In the genomic region with DNA sequence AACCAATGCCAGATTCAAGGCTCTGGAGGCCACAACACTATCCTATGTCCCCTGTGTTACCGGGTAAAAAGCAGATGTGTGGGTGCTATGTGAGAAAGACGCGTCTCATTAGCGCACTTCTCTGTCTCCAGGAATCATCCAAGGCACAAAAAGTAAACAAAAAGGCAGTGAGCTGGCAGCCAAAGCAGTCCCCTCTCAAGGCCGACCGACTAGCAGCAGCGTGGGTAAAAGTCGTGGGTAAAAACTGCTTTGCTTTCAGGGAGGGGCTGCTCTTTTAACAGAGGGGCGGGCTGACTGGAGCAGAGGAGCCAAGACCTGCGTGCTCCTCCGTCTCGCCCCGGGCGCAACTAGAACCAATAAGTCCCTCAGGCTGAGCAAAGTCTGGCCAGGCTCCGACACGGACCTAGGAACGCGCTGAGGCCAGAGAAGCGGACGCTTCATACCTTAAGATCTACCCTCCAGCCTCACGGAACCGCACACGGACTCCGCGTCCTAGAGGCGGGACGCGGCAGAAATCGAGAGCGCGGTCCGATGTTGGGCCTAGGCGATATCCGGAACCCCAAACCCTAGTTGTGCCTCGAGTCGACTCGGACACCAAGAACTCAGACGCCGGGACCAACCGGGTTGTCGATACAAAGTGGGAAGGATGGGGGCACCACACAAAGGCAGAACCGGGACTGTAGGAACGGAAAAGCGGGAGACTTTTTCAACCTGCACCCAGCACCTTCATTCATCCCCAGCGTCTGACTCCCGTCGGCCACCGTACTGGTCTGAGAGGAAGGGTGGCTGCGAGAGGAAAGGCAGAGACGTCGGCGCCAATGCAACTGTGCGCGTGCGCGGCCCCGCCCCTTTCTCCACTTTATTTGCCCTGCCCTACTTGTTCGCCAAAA, we compare ENCODE assay signal across 1 cellular context.
TF ChIP-seq lines count a peak whose summit lies in the region.

A gene with protein sequence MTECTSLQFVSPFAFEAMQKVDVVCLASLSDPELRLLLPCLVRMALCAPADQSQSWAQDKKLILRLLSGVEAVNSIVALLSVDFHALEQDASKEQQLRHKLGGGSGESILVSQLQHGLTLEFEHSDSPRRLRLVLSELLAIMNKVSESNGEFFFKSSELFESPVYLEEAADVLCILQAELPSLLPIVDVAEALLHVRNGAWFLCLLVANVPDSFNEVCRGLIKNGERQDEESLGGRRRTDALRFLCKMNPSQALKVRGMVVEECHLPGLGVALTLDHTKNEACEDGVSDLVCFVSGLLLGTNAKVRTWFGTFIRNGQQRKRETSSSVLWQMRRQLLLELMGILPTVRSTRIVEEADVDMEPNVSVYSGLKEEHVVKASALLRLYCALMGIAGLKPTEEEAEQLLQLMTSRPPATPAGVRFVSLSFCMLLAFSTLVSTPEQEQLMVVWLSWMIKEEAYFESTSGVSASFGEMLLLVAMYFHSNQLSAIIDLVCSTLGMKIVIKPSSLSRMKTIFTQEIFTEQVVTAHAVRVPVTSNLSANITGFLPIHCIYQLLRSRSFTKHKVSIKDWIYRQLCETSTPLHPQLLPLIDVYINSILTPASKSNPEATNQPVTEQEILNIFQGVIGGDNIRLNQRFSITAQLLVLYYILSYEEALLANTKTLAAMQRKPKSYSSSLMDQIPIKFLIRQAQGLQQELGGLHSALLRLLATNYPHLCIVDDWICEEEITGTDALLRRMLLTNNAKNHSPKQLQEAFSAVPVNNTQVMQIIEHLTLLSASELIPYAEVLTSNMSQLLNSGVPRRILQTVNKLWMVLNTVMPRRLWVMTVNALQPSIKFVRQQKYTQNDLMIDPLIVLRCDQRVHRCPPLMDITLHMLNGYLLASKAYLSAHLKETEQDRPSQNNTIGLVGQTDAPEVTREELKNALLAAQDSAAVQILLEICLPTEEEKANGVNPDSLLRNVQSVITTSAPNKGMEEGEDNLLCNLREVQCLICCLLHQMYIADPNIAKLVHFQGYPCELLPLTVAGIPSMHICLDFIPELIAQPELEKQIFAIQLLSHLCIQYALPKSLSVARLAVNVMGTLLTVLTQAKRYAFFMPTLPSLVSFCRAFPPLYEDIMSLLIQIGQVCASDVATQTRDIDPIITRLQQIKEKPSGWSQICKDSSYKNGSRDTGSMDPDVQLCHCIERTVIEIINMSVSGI (minus strand): TSS at position 772 of the 890 bp plus-strand sequence. CDS start 1,338 bp downstream, outside the sequence.

TF ChIP-seq in HepG2, 621 proteins besides CTCF, POLR2A, EP300 and RAD21 (continued from another document and continues in another):
- TF ChIP-seq ZBTB21 (CRISPR knock-in tag; IDR thresholded peaks at IDR 0.05) = peak; percentile 54; the same call in 1 of the 2 replicates
- TF ChIP-seq, protein P1, sequence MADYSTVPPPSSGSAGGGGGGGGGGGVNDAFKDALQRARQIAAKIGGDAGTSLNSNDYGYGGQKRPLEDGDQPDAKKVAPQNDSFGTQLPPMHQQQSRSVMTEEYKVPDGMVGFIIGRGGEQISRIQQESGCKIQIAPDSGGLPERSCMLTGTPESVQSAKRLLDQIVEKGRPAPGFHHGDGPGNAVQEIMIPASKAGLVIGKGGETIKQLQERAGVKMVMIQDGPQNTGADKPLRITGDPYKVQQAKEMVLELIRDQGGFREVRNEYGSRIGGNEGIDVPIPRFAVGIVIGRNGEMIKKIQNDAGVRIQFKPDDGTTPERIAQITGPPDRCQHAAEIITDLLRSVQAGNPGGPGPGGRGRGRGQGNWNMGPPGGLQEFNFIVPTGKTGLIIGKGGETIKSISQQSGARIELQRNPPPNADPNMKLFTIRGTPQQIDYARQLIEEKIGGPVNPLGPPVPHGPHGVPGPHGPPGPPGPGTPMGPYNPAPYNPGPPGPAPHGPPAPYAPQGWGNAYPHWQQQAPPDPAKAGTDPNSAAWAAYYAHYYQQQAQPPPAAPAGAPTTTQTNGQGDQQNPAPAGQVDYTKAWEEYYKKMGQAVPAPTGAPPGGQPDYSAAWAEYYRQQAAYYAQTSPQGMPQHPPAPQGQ (CRISPR knock-in tag; IDR thresholded peaks at IDR 0.05; ENCODE audit: borderline replicate concordance) = no peak; the same call in 1 of the 2 replicates
- TF ChIP-seq, protein P2, sequence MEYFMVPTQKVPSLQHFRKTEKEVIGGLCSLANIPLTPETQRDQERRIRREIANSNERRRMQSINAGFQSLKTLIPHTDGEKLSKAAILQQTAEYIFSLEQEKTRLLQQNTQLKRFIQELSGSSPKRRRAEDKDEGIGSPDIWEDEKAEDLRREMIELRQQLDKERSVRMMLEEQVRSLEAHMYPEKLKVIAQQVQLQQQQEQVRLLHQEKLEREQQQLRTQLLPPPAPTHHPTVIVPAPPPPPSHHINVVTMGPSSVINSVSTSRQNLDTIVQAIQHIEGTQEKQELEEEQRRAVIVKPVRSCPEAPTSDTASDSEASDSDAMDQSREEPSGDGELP (IDR thresholded peaks at IDR 0.05; ENCODE audit: borderline replicate concordance, low read depth) = 0 out of 2 replicates have a peak, but pooled peaks have one; percentile 5
- no peak for TF ChIP-seq ZNF207 (IDR thresholded peaks at IDR 0.05; ENCODE audit: borderline replicate concordance)
- TF ChIP-seq DNMT3B (CRISPR knock-in tag; conservative IDR thresholded peaks at IDR 0.05) = 0 out of 2 replicates have a peak, but pooled peaks have one; percentile 81
- TF ChIP-seq DPF2 (CRISPR knock-in tag; IDR thresholded peaks at IDR 0.05; ENCODE audit: borderline replicate concordance, low read depth) = no peak
- no peak for TF ChIP-seq SOX6 (IDR thresholded peaks at IDR 0.05)
- TF ChIP-seq SOX6 (CRISPR knock-in tag; IDR thresholded peaks at IDR 0.05) = peak; percentile 63; the same call in 1 of the 2 replicates
- 0 out of 2 replicates have a peak, but pooled peaks have one; percentile 84 for TF ChIP-seq ZNF138 (CRISPR knock-in tag; IDR thresholded peaks at IDR 0.05; ENCODE audit: low read depth)
- peak; percentile 97 for TF ChIP-seq KDM5A (IDR thresholded peaks at IDR 0.05; ENCODE audit: borderline replicate concordance, low read length)
- peak; percentile 82; the same call in 1 of the 2 replicates for TF ChIP-seq ZBTB1 (CRISPR knock-in tag; IDR thresholded peaks at IDR 0.05; ENCODE audit: borderline replicate concordance)
- TF ChIP-seq ZKSCAN8 (CRISPR knock-in tag; IDR thresholded peaks at IDR 0.05; ENCODE audit: borderline replicate concordance) = no peak
- TF ChIP-seq, protein P3, sequence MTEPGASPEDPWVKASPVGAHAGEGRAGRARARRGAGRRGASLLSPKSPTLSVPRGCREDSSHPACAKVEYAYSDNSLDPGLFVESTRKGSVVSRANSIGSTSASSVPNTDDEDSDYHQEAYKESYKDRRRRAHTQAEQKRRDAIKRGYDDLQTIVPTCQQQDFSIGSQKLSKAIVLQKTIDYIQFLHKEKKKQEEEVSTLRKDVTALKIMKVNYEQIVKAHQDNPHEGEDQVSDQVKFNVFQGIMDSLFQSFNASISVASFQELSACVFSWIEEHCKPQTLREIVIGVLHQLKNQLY (CRISPR knock-in tag; IDR thresholded peaks at IDR 0.05) = no peak
- TF ChIP-seq, protein P4, sequence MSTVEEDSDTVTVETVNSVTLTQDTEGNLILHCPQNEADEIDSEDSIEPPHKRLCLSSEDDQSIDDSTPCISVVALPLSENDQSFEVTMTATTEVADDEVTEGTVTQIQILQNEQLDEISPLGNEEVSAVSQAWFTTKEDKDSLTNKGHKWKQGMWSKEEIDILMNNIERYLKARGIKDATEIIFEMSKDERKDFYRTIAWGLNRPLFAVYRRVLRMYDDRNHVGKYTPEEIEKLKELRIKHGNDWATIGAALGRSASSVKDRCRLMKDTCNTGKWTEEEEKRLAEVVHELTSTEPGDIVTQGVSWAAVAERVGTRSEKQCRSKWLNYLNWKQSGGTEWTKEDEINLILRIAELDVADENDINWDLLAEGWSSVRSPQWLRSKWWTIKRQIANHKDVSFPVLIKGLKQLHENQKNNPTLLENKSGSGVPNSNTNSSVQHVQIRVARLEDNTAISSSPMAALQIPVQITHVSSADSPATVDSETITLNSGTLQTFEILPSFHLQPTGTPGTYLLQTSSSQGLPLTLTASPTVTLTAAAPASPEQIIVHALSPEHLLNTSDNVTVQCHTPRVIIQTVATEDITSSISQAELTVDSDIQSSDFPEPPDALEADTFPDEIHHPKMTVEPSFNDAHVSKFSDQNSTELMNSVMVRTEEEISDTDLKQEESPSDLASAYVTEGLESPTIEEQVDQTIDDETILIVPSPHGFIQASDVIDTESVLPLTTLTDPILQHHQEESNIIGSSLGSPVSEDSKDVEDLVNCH (CRISPR knock-in tag; IDR thresholded peaks at IDR 0.05) = no peak
- TF ChIP-seq, protein P5, sequence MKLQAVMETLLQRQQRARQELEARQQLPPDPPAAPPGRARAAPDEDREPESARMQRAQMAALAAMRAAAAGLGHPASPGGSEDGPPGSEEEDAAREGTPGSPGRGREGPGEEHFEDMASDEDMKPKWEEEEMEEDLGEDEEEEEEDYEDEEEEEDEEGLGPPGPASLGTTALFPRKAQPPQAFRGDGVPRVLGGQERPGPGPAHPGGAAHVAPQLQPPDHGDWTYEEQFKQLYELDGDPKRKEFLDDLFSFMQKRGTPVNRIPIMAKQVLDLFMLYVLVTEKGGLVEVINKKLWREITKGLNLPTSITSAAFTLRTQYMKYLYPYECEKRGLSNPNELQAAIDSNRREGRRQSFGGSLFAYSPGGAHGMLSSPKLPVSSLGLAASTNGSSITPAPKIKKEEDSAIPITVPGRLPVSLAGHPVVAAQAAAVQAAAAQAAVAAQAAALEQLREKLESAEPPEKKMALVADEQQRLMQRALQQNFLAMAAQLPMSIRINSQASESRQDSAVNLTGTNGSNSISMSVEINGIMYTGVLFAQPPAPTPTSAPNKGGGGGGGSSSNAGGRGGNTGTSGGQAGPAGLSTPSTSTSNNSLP (IDR thresholded peaks at IDR 0.05; ENCODE audit: low read depth, low read length) = no peak
- TF ChIP-seq MAFF (IDR thresholded peaks at IDR 0.05; ENCODE audit: low read depth, low read length) = no peak
- TF ChIP-seq MAF1 (CRISPR knock-in tag; IDR thresholded peaks at IDR 0.05; ENCODE audit: borderline replicate concordance) = no peak; the same call in 1 of the 2 replicates
- TF ChIP-seq, protein P6, sequence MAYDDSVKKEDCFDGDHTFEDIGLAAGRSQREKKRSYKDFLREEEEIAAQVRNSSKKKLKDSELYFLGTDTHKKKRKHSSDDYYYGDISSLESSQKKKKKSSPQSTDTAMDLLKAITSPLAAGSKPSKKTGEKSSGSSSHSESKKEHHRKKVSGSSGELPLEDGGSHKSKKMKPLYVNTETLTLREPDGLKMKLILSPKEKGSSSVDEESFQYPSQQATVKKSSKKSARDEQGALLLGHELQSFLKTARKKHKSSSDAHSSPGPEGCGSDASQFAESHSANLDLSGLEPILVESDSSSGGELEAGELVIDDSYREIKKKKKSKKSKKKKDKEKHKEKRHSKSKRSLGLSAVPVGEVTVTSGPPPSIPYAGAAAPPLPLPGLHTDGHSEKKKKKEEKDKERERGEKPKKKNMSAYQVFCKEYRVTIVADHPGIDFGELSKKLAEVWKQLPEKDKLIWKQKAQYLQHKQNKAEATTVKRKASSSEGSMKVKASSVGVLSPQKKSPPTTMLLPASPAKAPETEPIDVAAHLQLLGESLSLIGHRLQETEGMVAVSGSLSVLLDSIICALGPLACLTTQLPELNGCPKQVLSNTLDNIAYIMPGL (CRISPR knock-in tag; IDR thresholded peaks at IDR 0.05; ENCODE audit: borderline replicate concordance in 1 of 2, low read depth in 1 of 2) = peak; percentile 96 to 100
- TF ChIP-seq TBX2 (CRISPR knock-in tag; IDR thresholded peaks at IDR 0.05; ENCODE audit: borderline replicate concordance) = peak; percentile 87; the same call in 1 of the 2 replicates
- no peak for TF ChIP-seq ZNF562 (CRISPR knock-in tag; IDR thresholded peaks at IDR 0.05; ENCODE audit: borderline replicate concordance)
- TF ChIP-seq RBAK (CRISPR knock-in tag; IDR thresholded peaks at IDR 0.05) = no peak
- TF ChIP-seq ATRX (CRISPR knock-in tag; IDR thresholded peaks at IDR 0.05; ENCODE audit: borderline replicate concordance) = no peak
- TF ChIP-seq SATB2 (CRISPR knock-in tag; IDR thresholded peaks at IDR 0.05) = peak; percentile 90; the same call in 1 of the 2 replicates
- TF ChIP-seq ZMAT3 (CRISPR knock-in tag; conservative IDR thresholded peaks at IDR 0.05) = peak; percentile 54
- TF ChIP-seq, protein P7, sequence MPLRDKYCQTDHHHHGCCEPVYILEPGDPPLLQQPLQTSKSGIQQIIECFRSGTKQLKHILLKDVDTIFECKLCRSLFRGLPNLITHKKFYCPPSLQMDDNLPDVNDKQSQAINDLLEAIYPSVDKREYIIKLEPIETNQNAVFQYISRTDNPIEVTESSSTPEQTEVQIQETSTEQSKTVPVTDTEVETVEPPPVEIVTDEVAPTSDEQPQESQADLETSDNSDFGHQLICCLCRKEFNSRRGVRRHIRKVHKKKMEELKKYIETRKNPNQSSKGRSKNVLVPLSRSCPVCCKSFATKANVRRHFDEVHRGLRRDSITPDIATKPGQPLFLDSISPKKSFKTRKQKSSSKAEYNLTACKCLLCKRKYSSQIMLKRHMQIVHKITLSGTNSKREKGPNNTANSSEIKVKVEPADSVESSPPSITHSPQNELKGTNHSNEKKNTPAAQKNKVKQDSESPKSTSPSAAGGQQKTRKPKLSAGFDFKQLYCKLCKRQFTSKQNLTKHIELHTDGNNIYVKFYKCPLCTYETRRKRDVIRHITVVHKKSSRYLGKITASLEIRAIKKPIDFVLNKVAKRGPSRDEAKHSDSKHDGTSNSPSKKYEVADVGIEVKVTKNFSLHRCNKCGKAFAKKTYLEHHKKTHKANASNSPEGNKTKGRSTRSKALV (CRISPR knock-in tag; IDR thresholded peaks at IDR 0.05) = no peak; the same call in 1 of the 2 replicates
- peak; percentile 51; the same call in 1 of the 2 replicates for TF ChIP-seq CREM (IDR thresholded peaks at IDR 0.05)
- peak; percentile 26; the same call in 1 of the 2 replicates for TF ChIP-seq CREM (CRISPR knock-in tag; IDR thresholded peaks at IDR 0.05)
- TF ChIP-seq, protein P8, sequence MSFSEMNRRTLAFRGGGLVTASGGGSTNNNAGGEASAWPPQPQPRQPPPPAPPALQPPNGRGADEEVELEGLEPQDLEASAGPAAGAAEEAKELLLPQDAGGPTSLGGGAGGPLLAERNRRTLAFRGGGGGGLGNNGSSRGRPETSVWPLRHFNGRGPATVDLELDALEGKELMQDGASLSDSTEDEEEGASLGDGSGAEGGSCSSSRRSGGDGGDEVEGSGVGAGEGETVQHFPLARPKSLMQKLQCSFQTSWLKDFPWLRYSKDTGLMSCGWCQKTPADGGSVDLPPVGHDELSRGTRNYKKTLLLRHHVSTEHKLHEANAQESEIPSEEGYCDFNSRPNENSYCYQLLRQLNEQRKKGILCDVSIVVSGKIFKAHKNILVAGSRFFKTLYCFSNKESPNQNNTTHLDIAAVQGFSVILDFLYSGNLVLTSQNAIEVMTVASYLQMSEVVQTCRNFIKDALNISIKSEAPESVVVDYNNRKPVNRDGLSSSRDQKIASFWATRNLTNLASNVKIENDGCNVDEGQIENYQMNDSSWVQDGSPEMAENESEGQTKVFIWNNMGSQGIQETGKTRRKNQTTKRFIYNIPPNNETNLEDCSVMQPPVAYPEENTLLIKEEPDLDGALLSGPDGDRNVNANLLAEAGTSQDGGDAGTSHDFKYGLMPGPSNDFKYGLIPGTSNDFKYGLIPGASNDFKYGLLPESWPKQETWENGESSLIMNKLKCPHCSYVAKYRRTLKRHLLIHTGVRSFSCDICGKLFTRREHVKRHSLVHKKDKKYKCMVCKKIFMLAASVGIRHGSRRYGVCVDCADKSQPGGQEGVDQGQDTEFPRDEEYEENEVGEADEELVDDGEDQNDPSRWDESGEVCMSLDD (CRISPR knock-in tag; IDR thresholded peaks at IDR 0.05; ENCODE audit: borderline replicate concordance) = peak; percentile 92
- peak; percentile 97 for TF ChIP-seq GLI4 (CRISPR knock-in tag; IDR thresholded peaks at IDR 0.05; ENCODE audit: borderline replicate concordance)
- no peak for TF ChIP-seq KLF15 (CRISPR knock-in tag; IDR thresholded peaks at IDR 0.05; ENCODE audit: borderline replicate concordance)
- peak; percentile 74; the same call in 1 of the 2 replicates for TF ChIP-seq FOXK1 (CRISPR knock-in tag; IDR thresholded peaks at IDR 0.05; ENCODE audit: borderline replicate concordance, low read depth)
- no peak for TF ChIP-seq POLR2AphosphoS2 (IDR thresholded peaks at IDR 0.05; ENCODE audit: low read depth, low read length)
- TF ChIP-seq ZNF34 (CRISPR knock-in tag; IDR thresholded peaks at IDR 0.05; ENCODE audit: borderline replicate concordance) = peak; percentile 93
- peak; percentile 68 for TF ChIP-seq HOXA5 (CRISPR knock-in tag; IDR thresholded peaks at IDR 0.05)
- TF ChIP-seq KDM2A (CRISPR knock-in tag; IDR thresholded peaks at IDR 0.05; ENCODE audit: borderline replicate concordance, low read depth) = peak; percentile 95
